12 cellular contexts compared by ENCODE assay signal in genomic region chr17:39663688-39664580, GRCh38. TPM values are rescaled to one million over a fixed set of nuclear protein-coding genes. Genes with fewer than 3 reads are reported as not detected.
A peak's percentile ranks its signal among the peaks of the same experiment; 100 is the strongest.
DNase-seq lines count a peak whose midpoint lies in the region; ATAC-seq and TF ChIP-seq lines count a peak whose summit lies in the region.
"Had no signal": no experiment of that assay in that cellular context is flagged by ENCODE, and none has a peak within 500 bp of the region (broad histone marks: within the 10 kb centered on the region; RNA-seq: fewer than 3 reads in every experiment).

No MANE protein-coding gene starts in this region.

- peaks cover 26% of the 10 kb centered on the region for H3K27me3 Mint-ChIP-seq in HFFc6 (ENCODE audit: insufficient read depth)

- H3K4me1 Mint-ChIP-seq in HFFc6 (ENCODE audit: low read depth): peaks cover 18% of the 10 kb centered on the region

- H3K36me3 Mint-ChIP-seq in HFFc6 (ENCODE audit: low read depth): no peaks in the 10 kb centered on the region

- H3K9me3 ChIP-seq in thoracic aorta: no peaks in the 10 kb centered on the region

- no peak overlapping the region for H3K27ac Mint-ChIP-seq in HFFc6

- TF ChIP-seq CTCF in HFFc6 (IDR thresholded peaks at IDR 0.05) (no peak), VCaP (conservative IDR thresholded peaks at IDR 0.05) (no peak), thoracic aorta (IDR thresholded peaks at IDR 0.05) (no peak)

- no peak for ATAC-seq in thoracic aorta (ENCODE audit: insufficient number of reproducible peaks, low FRiP score, low read depth)
- ATAC-seq: stimulated activated naive CD8-positive, alpha-beta T cell treated with anti-CD3 and anti-CD28 coated beads, Interleukin-15, Interleukin-2, amounts not matched to agents 100 U/mL and 50 U/mL, for 24 hours had no signal

- H3K4me3 Mint-ChIP-seq in HFFc6: peak overlapping the region; percentile 56

- peaks cover 16% of the 10 kb centered on the region for H3K36me3 ChIP-seq in thoracic aorta

- H3K4me3 ChIP-seq in thoracic aorta: no peak overlapping the region
- H3K4me3 ChIP-seq: coronary artery had no signal

- H3K27ac ChIP-seq in VCaP (peak overlapping the region; percentile 11; the same call in 1 of the 2 replicates), thoracic aorta (peak overlapping the region; percentile 59 to 77)

- no peaks in the 10 kb centered on the region for H3K27me3 ChIP-seq in thoracic aorta (replicated peaks; ENCODE audit: insufficient read depth)

- no peak for DNase-seq in HFFc6
- peak; percentile 87 for DNase-seq in iPS-NIHi7 (ENCODE audit: extremely low spot score)
- no peak for DNase-seq in thoracic aorta (ENCODE audit: low spot score)
- no peak for DNase-seq in AML-193 (lab: John Stamatoyannopoulos, UW)
- no peak for DNase-seq in NCI-H748 (lab: John Stamatoyannopoulos, UW; ENCODE audit: unreplicated experiment)
- DNase-seq in Kasumi-1 (lab: John Stamatoyannopoulos, UW): no peak
- DNase-seq: activated T-cell treated with anti-CD3 and anti-CD28 coated beads, Interleukin-2, amount 50 U/mL, for 48 hours; NCI-H2107; stimulated activated naive CD8-positive, alpha-beta T cell treated with anti-CD3 and anti-CD28 coated beads, Interleukin-15, Interleukin-2, amounts not matched to agents 100 U/mL and 50 U/mL, for 24 hours; T-helper 2 cell had no signal

- peaks cover 22 to 65% of the 10 kb centered on the region in 2 donors for H3K4me1 ChIP-seq in thoracic aorta (ENCODE audit: control insufficient read depth in 1 of 2, low read depth in 2 of 2)

- H3K9me3 Mint-ChIP-seq in HFFc6: no peaks in the 10 kb centered on the region

RNA-seq across cellular contexts. Expression of gene TCAP, which starts 1.2 kb away (rescaled TPM):
- under 1 TPM; 0.09 to 0.51 (median 0.14) TPM for total RNA-seq in HFFc6 (2021; fragmentation: NEBNext Ultra II Directional; extraction: Animal tissue kit (Norgen Biotek cat#: 25700))
- total RNA-seq in thoracic aorta: 10 to 100 TPM in 1 of 2 donors, 1 to 10 TPM in 1; 6.4 to 16.9 TPM

RNA-seq across cellular contexts. Expression of gene PNMT, which starts 4.3 kb away (rescaled TPM):
- total RNA-seq in HFFc6 (2021; fragmentation: NEBNext Ultra II Directional; extraction: Animal tissue kit (Norgen Biotek cat#: 25700)): under 1 TPM in 1 of 6 experiments, not detected in 5; 0.26 TPM
- total RNA-seq in thoracic aorta: 10 to 100 TPM in 1 of 2 donors, 1 to 10 TPM in 1; 3.1 to 22.9 TPM

RNA-seq across cellular contexts. Expression of gene PGAP3, which starts 23.9 kb away (rescaled TPM):
- total RNA-seq in HFFc6 (2021; fragmentation: NEBNext Ultra II Directional; extraction: Animal tissue kit (Norgen Biotek cat#: 25700)): 10 to 100 TPM in 5 of 6 experiments, 1 to 10 TPM in 1; 9.9 to 15.5 (median 12.7) TPM
- 10 to 100 TPM; 19.9 to 27.2 TPM for total RNA-seq in thoracic aorta

RNA-seq across cellular contexts. Expression of gene STARD3, which starts 27.0 kb away (rescaled TPM):
- 10 to 100 TPM; 44.0 to 52.3 (median 46.3) TPM for total RNA-seq in HFFc6 (2021; fragmentation: NEBNext Ultra II Directional; extraction: Animal tissue kit (Norgen Biotek cat#: 25700))
- 10 to 100 TPM; 52.5 to 67.7 TPM for total RNA-seq in thoracic aorta

RNA-seq across cellular contexts. Expression of gene ERBB2, which starts 35.9 kb away (rescaled TPM):
- total RNA-seq in HFFc6 (2021; fragmentation: NEBNext Ultra II Directional; extraction: Animal tissue kit (Norgen Biotek cat#: 25700)): 10 to 100 TPM; 51.9 to 67.2 (median 61.0) TPM
- total RNA-seq in thoracic aorta: 10 to 100 TPM; 88.1 to 94.7 TPM

Comparison
In these comparisons a context has a peak if more than half of its experiments do, and no peak if none do; other contexts are left out.
1. RNA of gene TCAP, which starts 1.2 kb away (total RNA-seq): 6.4 to 16.9 TPM in thoracic aorta; 0.09 to 0.51 TPM in HFFc6; every median in the first group is over 4 times any median in the second.